Comparison of ENCODE assay signal across 1 cellular context in genomic region chr5:170633235-170634041, GRCh38.
TF ChIP-seq lines count a peak whose summit lies in the region.

No MANE protein-coding gene starts in this region.

TF ChIP-seq in HEK293, 187 proteins besides CTCF, POLR2A, EP300 and RAD21 (continued from another document and continues in another):
- TF ChIP-seq, protein P1, sequence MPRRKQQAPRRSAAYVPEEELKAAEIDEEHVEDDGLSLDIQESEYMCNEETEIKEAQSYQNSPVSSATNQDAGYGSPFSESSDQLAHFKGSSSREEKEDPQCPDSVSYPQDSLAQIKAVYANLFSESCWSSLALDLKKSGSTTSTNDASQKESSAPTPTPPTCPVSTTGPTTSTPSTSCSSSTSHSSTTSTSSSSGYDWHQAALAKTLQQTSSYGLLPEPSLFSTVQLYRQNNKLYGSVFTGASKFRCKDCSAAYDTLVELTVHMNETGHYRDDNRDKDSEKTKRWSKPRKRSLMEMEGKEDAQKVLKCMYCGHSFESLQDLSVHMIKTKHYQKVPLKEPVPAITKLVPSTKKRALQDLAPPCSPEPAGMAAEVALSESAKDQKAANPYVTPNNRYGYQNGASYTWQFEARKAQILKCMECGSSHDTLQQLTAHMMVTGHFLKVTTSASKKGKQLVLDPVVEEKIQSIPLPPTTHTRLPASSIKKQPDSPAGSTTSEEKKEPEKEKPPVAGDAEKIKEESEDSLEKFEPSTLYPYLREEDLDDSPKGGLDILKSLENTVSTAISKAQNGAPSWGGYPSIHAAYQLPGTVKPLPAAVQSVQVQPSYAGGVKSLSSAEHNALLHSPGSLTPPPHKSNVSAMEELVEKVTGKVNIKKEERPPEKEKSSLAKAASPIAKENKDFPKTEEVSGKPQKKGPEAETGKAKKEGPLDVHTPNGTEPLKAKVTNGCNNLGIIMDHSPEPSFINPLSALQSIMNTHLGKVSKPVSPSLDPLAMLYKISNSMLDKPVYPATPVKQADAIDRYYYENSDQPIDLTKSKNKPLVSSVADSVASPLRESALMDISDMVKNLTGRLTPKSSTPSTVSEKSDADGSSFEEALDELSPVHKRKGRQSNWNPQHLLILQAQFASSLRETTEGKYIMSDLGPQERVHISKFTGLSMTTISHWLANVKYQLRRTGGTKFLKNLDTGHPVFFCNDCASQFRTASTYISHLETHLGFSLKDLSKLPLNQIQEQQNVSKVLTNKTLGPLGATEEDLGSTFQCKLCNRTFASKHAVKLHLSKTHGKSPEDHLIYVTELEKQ (tag by site-specific recombination; IDR thresholded peaks at IDR 0.05; ENCODE audit: borderline replicate concordance), result no peak
- TF ChIP-seq ZNF623 (tag by site-specific recombination; IDR thresholded peaks at IDR 0.05) (no peak), ZNF157 (tag by site-specific recombination; IDR thresholded peaks at IDR 0.05) (no peak), PRDM10 (tag by site-specific recombination; IDR thresholded peaks at IDR 0.05) (peak; percentile 5), ZNF596 (tag by site-specific recombination; IDR thresholded peaks at IDR 0.05) (no peak), WT1 (tag by site-specific recombination; IDR thresholded peaks at IDR 0.05) (0 out of 2 replicates have a peak, but pooled peaks have one; percentile 28), ZNF610 (tag by site-specific recombination; IDR thresholded peaks at IDR 0.05; ENCODE audit: borderline replicate concordance) (no peak), ZNF585B (tag by site-specific recombination; IDR thresholded peaks at IDR 0.05) (no peak), BCL6B (tag by site-specific recombination; IDR thresholded peaks at IDR 0.05) (peak; percentile 91), ZSCAN30 (tag by site-specific recombination; IDR thresholded peaks at IDR 0.05) (no peak), ZNF843 (tag by site-specific recombination; IDR thresholded peaks at IDR 0.05) (0 out of 2 replicates have a peak, but pooled peaks have one; percentile 19), ZBTB20 (tag by site-specific recombination; IDR thresholded peaks at IDR 0.05) (no peak; the same call in 1 of the 2 replicates), ZNF600 (tag by site-specific recombination; IDR thresholded peaks at IDR 0.05) (peak; percentile 49), ZNF548 (tag by site-specific recombination; IDR thresholded peaks at IDR 0.05) (no peak), ZNF776 (tag by site-specific recombination; IDR thresholded peaks at IDR 0.05; ENCODE audit: borderline replicate concordance) (no peak), MYNN (tag by site-specific recombination; IDR thresholded peaks at IDR 0.05; ENCODE audit: borderline replicate concordance) (no peak), ZNF518A (tag by site-specific recombination; conservative IDR thresholded peaks at IDR 0.05; ENCODE audit: low read depth) (no peak), ZNF561 (tag by site-specific recombination; IDR thresholded peaks at IDR 0.05; ENCODE audit: borderline replicate concordance) (0 out of 2 replicates have a peak, but pooled peaks have one; percentile 44), SP2 (tag by site-specific recombination; IDR thresholded peaks at IDR 0.05) (no peak), ZNF560 (tag by site-specific recombination; IDR thresholded peaks at IDR 0.05; ENCODE audit: borderline replicate concordance) (no peak), ZNF335 (tag by site-specific recombination; conservative IDR thresholded peaks at IDR 0.05) (peak; percentile 95), ZXDB (tag by site-specific recombination; IDR thresholded peaks at IDR 0.05) (peak; percentile 41; the same call in 1 of the 2 replicates), ZNF501 (tag by site-specific recombination; IDR thresholded peaks at IDR 0.05) (0 out of 2 replicates have a peak, but pooled peaks have one; percentile 9), ZBTB7A (tag by site-specific recombination; IDR thresholded peaks at IDR 0.05; ENCODE audit: low read depth) (0 out of 2 replicates have a peak, but pooled peaks have one; percentile 70), GFI1B (tag by site-specific recombination; IDR thresholded peaks at IDR 0.05) (no peak), ZNF837 (tag by site-specific recombination; IDR thresholded peaks at IDR 0.05) (no peak), OSR2 (tag by site-specific recombination; IDR thresholded peaks at IDR 0.05) (no peak), ZNF239 (tag by site-specific recombination; IDR thresholded peaks at IDR 0.05) (no peak), ZNF175 (tag by site-specific recombination; IDR thresholded peaks at IDR 0.05) (no peak), GLIS1 (tag by site-specific recombination; IDR thresholded peaks at IDR 0.05) (peak; percentile 59), ZNF202 (tag by site-specific recombination; IDR thresholded peaks at IDR 0.05; ENCODE audit: borderline replicate concordance) (no peak), ZNF701 (tag by site-specific recombination; IDR thresholded peaks at IDR 0.05) (0 out of 2 replicates have a peak, but pooled peaks have one; percentile 4)
- TF ChIP-seq, protein P2, sequence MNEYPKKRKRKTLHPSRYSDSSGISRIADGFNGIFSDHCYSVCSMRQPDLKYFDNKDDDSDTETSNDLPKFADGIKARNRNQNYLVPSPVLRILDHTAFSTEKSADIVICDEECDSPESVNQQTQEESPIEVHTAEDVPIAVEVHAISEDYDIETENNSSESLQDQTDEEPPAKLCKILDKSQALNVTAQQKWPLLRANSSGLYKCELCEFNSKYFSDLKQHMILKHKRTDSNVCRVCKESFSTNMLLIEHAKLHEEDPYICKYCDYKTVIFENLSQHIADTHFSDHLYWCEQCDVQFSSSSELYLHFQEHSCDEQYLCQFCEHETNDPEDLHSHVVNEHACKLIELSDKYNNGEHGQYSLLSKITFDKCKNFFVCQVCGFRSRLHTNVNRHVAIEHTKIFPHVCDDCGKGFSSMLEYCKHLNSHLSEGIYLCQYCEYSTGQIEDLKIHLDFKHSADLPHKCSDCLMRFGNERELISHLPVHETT (tag by site-specific recombination; IDR thresholded peaks at IDR 0.05), result no peak
- TF ChIP-seq, protein P3, sequence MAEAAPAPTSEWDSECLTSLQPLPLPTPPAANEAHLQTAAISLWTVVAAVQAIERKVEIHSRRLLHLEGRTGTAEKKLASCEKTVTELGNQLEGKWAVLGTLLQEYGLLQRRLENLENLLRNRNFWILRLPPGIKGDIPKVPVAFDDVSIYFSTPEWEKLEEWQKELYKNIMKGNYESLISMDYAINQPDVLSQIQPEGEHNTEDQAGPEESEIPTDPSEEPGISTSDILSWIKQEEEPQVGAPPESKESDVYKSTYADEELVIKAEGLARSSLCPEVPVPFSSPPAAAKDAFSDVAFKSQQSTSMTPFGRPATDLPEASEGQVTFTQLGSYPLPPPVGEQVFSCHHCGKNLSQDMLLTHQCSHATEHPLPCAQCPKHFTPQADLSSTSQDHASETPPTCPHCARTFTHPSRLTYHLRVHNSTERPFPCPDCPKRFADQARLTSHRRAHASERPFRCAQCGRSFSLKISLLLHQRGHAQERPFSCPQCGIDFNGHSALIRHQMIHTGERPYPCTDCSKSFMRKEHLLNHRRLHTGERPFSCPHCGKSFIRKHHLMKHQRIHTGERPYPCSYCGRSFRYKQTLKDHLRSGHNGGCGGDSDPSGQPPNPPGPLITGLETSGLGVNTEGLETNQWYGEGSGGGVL (tag by site-specific recombination; IDR thresholded peaks at IDR 0.05), result peak; percentile 60
- TF ChIP-seq, protein P4, sequence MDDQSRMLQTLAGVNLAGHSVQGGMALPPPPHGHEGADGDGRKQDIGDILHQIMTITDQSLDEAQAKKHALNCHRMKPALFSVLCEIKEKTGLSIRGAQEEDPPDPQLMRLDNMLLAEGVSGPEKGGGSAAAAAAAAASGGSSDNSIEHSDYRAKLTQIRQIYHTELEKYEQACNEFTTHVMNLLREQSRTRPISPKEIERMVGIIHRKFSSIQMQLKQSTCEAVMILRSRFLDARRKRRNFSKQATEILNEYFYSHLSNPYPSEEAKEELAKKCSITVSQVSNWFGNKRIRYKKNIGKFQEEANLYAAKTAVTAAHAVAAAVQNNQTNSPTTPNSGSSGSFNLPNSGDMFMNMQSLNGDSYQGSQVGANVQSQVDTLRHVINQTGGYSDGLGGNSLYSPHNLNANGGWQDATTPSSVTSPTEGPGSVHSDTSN (CRISPR knock-in tag; IDR thresholded peaks at IDR 0.05), result no peak
- TF ChIP-seq, protein P5, sequence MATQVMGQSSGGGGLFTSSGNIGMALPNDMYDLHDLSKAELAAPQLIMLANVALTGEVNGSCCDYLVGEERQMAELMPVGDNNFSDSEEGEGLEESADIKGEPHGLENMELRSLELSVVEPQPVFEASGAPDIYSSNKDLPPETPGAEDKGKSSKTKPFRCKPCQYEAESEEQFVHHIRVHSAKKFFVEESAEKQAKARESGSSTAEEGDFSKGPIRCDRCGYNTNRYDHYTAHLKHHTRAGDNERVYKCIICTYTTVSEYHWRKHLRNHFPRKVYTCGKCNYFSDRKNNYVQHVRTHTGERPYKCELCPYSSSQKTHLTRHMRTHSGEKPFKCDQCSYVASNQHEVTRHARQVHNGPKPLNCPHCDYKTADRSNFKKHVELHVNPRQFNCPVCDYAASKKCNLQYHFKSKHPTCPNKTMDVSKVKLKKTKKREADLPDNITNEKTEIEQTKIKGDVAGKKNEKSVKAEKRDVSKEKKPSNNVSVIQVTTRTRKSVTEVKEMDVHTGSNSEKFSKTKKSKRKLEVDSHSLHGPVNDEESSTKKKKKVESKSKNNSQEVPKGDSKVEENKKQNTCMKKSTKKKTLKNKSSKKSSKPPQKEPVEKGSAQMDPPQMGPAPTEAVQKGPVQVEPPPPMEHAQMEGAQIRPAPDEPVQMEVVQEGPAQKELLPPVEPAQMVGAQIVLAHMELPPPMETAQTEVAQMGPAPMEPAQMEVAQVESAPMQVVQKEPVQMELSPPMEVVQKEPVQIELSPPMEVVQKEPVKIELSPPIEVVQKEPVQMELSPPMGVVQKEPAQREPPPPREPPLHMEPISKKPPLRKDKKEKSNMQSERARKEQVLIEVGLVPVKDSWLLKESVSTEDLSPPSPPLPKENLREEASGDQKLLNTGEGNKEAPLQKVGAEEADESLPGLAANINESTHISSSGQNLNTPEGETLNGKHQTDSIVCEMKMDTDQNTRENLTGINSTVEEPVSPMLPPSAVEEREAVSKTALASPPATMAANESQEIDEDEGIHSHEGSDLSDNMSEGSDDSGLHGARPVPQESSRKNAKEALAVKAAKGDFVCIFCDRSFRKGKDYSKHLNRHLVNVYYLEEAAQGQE (tag by site-specific recombination; IDR thresholded peaks at IDR 0.05), result peak; percentile 35; the same call in 1 of the 2 replicates
